Comparison of ENCODE assay signal across 8 cellular contexts in genomic region chr14:68249534-68250517, GRCh38.
DNase-seq lines count a peak whose midpoint lies in the region; ATAC-seq and FAIRE-seq lines count a peak whose summit lies in the region.
"Had no signal": no experiment of that assay in that cellular context is flagged by ENCODE, and none has a peak within 500 bp of the region (broad histone marks: within the 10 kb centered on the region; RNA-seq: fewer than 3 reads in every experiment).

No MANE protein-coding gene starts in this region.

- FAIRE-seq in islet of Langerhans (lab: Jason Lieb, UNC) = peak; percentile 13

- H3K27ac ChIP-seq in temporal lobe (ENCODE audit: low read depth, low read length) = peak overlapping the region; percentile 47

- no peaks in the 10 kb centered on the region for H3K27me3 Mint-ChIP-seq in IgD-negative memory B cell
- H3K27me3 Mint-ChIP-seq in activated T-helper 17 cell treated with anti-CD3 and anti-CD28 coated beads, Interleukin-2, amount 50 U/mL, for 72 hours = no peaks in the 10 kb centered on the region

- H3K36me3 Mint-ChIP-seq in IgD-negative memory B cell = no peaks in the 10 kb centered on the region
- no peaks in the 10 kb centered on the region for H3K36me3 Mint-ChIP-seq in activated T-helper 17 cell treated with anti-CD3 and anti-CD28 coated beads, Interleukin-2, amount 50 U/mL, for 72 hours (ENCODE audit: low read depth)

- H3K27ac Mint-ChIP-seq in IgD-negative memory B cell = peak overlapping the region in 2 of 3 donors; percentile 70 to 74
- H3K27ac Mint-ChIP-seq in activated T-helper 17 cell treated with anti-CD3 and anti-CD28 coated beads, Interleukin-2, amount 50 U/mL, for 72 hours = peak overlapping the region; percentile 28

- no peak for DNase-seq in pons (ENCODE audit: low spot score)
- DNase-seq: central memory CD4-positive, alpha-beta T cell had no signal

- H3K4me3 Mint-ChIP-seq in IgD-negative memory B cell = no peak overlapping the region
- peak overlapping the region; percentile 16 for H3K4me3 Mint-ChIP-seq in activated T-helper 17 cell treated with anti-CD3 and anti-CD28 coated beads, Interleukin-2, amount 50 U/mL, for 72 hours

- H3K4me1 Mint-ChIP-seq in IgD-negative memory B cell = peaks cover 33 to 49% (median 43%) of the 10 kb centered on the region in 3 donors
- H3K4me1 Mint-ChIP-seq in activated T-helper 17 cell treated with anti-CD3 and anti-CD28 coated beads, Interleukin-2, amount 50 U/mL, for 72 hours = peaks cover 21% of the 10 kb centered on the region

- H3K9me3 Mint-ChIP-seq in IgD-negative memory B cell = no peaks in the 10 kb centered on the region
- no peaks in the 10 kb centered on the region for H3K9me3 Mint-ChIP-seq in activated T-helper 17 cell treated with anti-CD3 and anti-CD28 coated beads, Interleukin-2, amount 50 U/mL, for 72 hours

- peak; percentile 67 for ATAC-seq in activated T-helper 17 cell treated with anti-CD3 and anti-CD28 coated beads, Interleukin-2, amount 50 U/mL, for 72 hours (replicated peaks)
- ATAC-seq in GM18867 (IDR thresholded peaks at IDR 0.05; ENCODE audit: unreplicated experiment) = no peak
- ATAC-seq in GM18520 (IDR thresholded peaks at IDR 0.05; ENCODE audit: unreplicated experiment) = no peak
